In the genomic region with DNA sequence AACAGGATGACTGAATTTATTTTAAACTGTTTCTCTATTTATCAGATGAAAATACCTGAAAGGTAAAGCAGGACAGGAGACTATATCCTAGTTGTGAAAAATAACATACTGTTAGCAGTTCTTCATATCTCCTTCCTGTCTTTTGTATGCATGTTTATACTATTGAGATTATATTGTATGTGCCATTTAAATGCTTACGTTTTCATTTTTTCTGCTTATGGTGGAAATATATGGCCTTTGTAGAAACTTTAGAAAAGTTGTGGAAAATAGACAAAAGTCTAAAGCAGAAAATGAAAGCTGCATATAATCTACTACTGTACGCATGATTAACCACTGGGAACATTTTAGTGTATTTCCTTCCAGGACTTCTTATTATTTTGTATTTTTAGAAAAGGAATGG, we compare ENCODE assay signal across 8 cellular contexts. TPM values are rescaled to one million over a fixed set of nuclear protein-coding genes. Genes with fewer than 3 reads are reported as not detected.
DNase-seq lines count a peak whose midpoint lies in the region; ATAC-seq, FAIRE-seq and TF ChIP-seq lines count a peak whose summit lies in the region.
"Had no signal": no experiment of that assay in that cellular context is flagged by ENCODE, and none has a peak within 500 bp of the region (broad histone marks: within the 10 kb centered on the region; RNA-seq: fewer than 3 reads in every experiment).

No MANE protein-coding gene starts in this region.

- no peaks in the 10 kb centered on the region for H3K79me2 ChIP-seq in keratinocyte (ENCODE audit: control insufficient read depth, insufficient read depth, low read length)

- H3K27me3 Mint-ChIP-seq in activated naive CD8-positive, alpha-beta T cell: peaks cover 4% of the 10 kb centered on the region
- peaks cover 19% of the 10 kb centered on the region in 2 donors for H3K27me3 Mint-ChIP-seq in stimulated activated naive B cell treated with anti-CD40 and anti-IgM and Interleukin-4, amounts not matched to agents 10 μg/mL and 1 μg/mL and 100 μg/mL, for 72 hours

- no peaks in the 10 kb centered on the region for H3K36me3 Mint-ChIP-seq in activated naive CD8-positive, alpha-beta T cell
- H3K36me3 Mint-ChIP-seq in stimulated activated naive B cell treated with anti-CD40 and anti-IgM and Interleukin-4, amounts not matched to agents 10 μg/mL and 1 μg/mL and 100 μg/mL, for 72 hours: no peaks in the 10 kb centered on the region

- TF ChIP-seq CTCF in keratinocyte (optimal IDR thresholded peaks at IDR 0.05 in 1 of 3, IDR thresholded peaks at IDR 0.05 in 1 of 3, conservative IDR thresholded peaks at IDR 0.05 in 1 of 3; ENCODE audit: extremely low read depth in 1 of 3, insufficient read depth in 2 of 3, low read length in 3 of 3) (no peak), foreskin keratinocyte (conservative IDR thresholded peaks at IDR 0.05) (no peak)

- no peaks in the 10 kb centered on the region for H3K9me3 Mint-ChIP-seq in activated naive CD8-positive, alpha-beta T cell (ENCODE audit: low read depth)
- H3K9me3 Mint-ChIP-seq in stimulated activated naive B cell treated with anti-CD40 and anti-IgM and Interleukin-4, amounts not matched to agents 10 μg/mL and 1 μg/mL and 100 μg/mL, for 72 hours: no peaks in the 10 kb centered on the region

- peak overlapping the region; percentile 97 for H2AFZ ChIP-seq in keratinocyte (ENCODE audit: control insufficient read depth, low read length)

- H3K4me1 ChIP-seq in HUES48 (ENCODE audit: control insufficient read depth, insufficient read depth, low read length) (peaks cover 21% of the 10 kb centered on the region), keratinocyte (ENCODE audit: control insufficient read depth, extremely low read depth, insufficient read depth, low read length) (peaks cover 7% of the 10 kb centered on the region), foreskin keratinocyte (no peaks in the 10 kb centered on the region)

- peak overlapping the region; percentile 96 for H3K4me3 Mint-ChIP-seq in activated naive CD8-positive, alpha-beta T cell
- H3K4me3 Mint-ChIP-seq in stimulated activated naive B cell treated with anti-CD40 and anti-IgM and Interleukin-4, amounts not matched to agents 10 μg/mL and 1 μg/mL and 100 μg/mL, for 72 hours: peak overlapping the region; percentile 95 to 99

- H3K36me3 ChIP-seq in HUES48 (ENCODE audit: control insufficient read depth, insufficient read depth, low read length) (no peaks in the 10 kb centered on the region), keratinocyte (ENCODE audit: control insufficient read depth in 2 of 2, extremely low read depth in 1 of 2, insufficient read depth in 2 of 2, low read length in 2 of 2) (no peaks in the 10 kb centered on the region)

- ATAC-seq in stimulated activated naive B cell treated with anti-CD40 and anti-IgM and Interleukin-4, amounts not matched to agents 10 μg/mL and 1 μg/mL and 100 μg/mL, for 72 hours (replicated peaks): no peak
- no peak for ATAC-seq in foreskin keratinocyte

- H3K4me3 ChIP-seq in HUES48 (ENCODE audit: low read depth, low read length) (peak overlapping the region; percentile 77), keratinocyte (ENCODE audit: control insufficient read depth in 2 of 3, extremely low read depth in 1 of 3, insufficient read depth in 2 of 3, low read depth in 1 of 3, low read length in 3 of 3) (peak overlapping the region; percentile 66 to 95 (median 91))

- no peaks in the 10 kb centered on the region for H3K9me1 ChIP-seq in keratinocyte (ENCODE audit: control insufficient read depth, extremely low read depth, insufficient read depth, low read length)

- FAIRE-seq in keratinocyte (lab: Jason Lieb, UNC): no peak
- FAIRE-seq in frontal cortex (lab: Jason Lieb, UNC): no peak
- FAIRE-seq: RCC 7860 had no signal

- H3K4me1 Mint-ChIP-seq in activated naive CD8-positive, alpha-beta T cell (ENCODE audit: low read depth): peaks cover 26% of the 10 kb centered on the region
- peaks cover 17 to 31% of the 10 kb centered on the region in 2 donors for H3K4me1 Mint-ChIP-seq in stimulated activated naive B cell treated with anti-CD40 and anti-IgM and Interleukin-4, amounts not matched to agents 10 μg/mL and 1 μg/mL and 100 μg/mL, for 72 hours

- H3K27ac Mint-ChIP-seq in activated naive CD8-positive, alpha-beta T cell: no peak overlapping the region
- H3K27ac Mint-ChIP-seq in stimulated activated naive B cell treated with anti-CD40 and anti-IgM and Interleukin-4, amounts not matched to agents 10 μg/mL and 1 μg/mL and 100 μg/mL, for 72 hours: peak overlapping the region; percentile 99

- H3K9me3 ChIP-seq in HUES48 (ENCODE audit: control insufficient read depth, insufficient read depth, low read length) (no peaks in the 10 kb centered on the region), keratinocyte (ENCODE audit: control insufficient read depth, low read depth, low read length) (no peaks in the 10 kb centered on the region)

- DNase-seq in keratinocyte (ENCODE audit: low read depth, low spot score) (no peak), foreskin keratinocyte (no peak), NCI-H2171 (lab: John Stamatoyannopoulos, UW) (no peak), frontal cortex (ENCODE audit: low spot score in 2 of 2) (no peak)
- no peak for DNase-seq in stimulated activated naive B cell treated with anti-CD40 and anti-IgM and Interleukin-4, amounts not matched to agents 10 μg/mL and 1 μg/mL and 100 μg/mL, for 72 hours

- H3K9ac ChIP-seq in HUES48 (ENCODE audit: low read depth, low read length): no peak overlapping the region
- peak overlapping the region; percentile 86 for H3K9ac ChIP-seq in keratinocyte (ENCODE audit: control insufficient read depth, extremely low read depth, insufficient read depth, low read length)

- no peak overlapping the region for H3K27ac ChIP-seq in HUES48 (ENCODE audit: low read depth, low read length)
- H3K27ac ChIP-seq in keratinocyte (ENCODE audit: control insufficient read depth, insufficient read depth, low read length): no peak overlapping the region
- H3K27ac ChIP-seq in foreskin keratinocyte: no peak overlapping the region

- peak overlapping the region; percentile 95 for H3K4me2 ChIP-seq in keratinocyte (ENCODE audit: control insufficient read depth, extremely low read depth, insufficient read depth, low read depth, low read length)

- peaks cover 44% of the 10 kb centered on the region for H3K27me3 ChIP-seq in HUES48 (ENCODE audit: control insufficient read depth, insufficient read depth, low read length)
- H3K27me3 ChIP-seq in keratinocyte (ENCODE audit: control insufficient read depth, extremely low read depth, insufficient read depth, low read length): peaks cover 10% of the 10 kb centered on the region
- H3K27me3 ChIP-seq in foreskin keratinocyte: peaks cover 21% of the 10 kb centered on the region

- dilution Hi-C loops in keratinocyte (cut with MboI; ENCODE audit: extremely low pct_ligation_motif_present, low sequenced_read_pairs): no loop called here

- no peaks in the 10 kb centered on the region for H4K20me1 ChIP-seq in keratinocyte (ENCODE audit: control insufficient read depth, extremely low read depth, insufficient read depth, low read length)

RNA-seq across cellular contexts. Expression of gene PPM1L, which starts 2.1 kb away (rescaled TPM):
- polyA plus RNA-seq in keratinocyte: 0.52 to 0.61 TPM (median 0.58 TPM) in 3 replicates
- polyA plus RNA-seq in keratinocyte (2011; ENCODE audit: low read depth): 0.56 TPM
- polyA plus RNA-seq in keratinocyte (2011; cell fraction: cytosol; rRNA removed): 0.25 and 0.35 TPM in 2 replicates
- polyA plus RNA-seq in keratinocyte (2011; cell fraction: nucleus; rRNA removed): 1.3 TPM in 2 replicates
- polyA plus RNA-seq in keratinocyte (2012; ENCODE audit: low replicate concordance): 0.44 and 1.0 TPM in 2 replicates
- polyA minus RNA-seq in keratinocyte: 0.46 to 1.7 TPM (median 1.6 TPM) in 3 replicates
- 0.38 TPM for polyA minus RNA-seq in keratinocyte (2011; cell fraction: cytosol; rRNA and poly(A)+ RNA removed)
- polyA minus RNA-seq in keratinocyte (2011; cell fraction: nucleus; rRNA and poly(A)+ RNA removed): 3.6 and 3.9 TPM in 2 replicates
- total RNA-seq in foreskin keratinocyte: 0.44 and 0.74 TPM in 2 replicates
- polyA plus RNA-seq in foreskin keratinocyte: 0.08 and 0.11 TPM in 2 replicates
- 63.2 TPM for total RNA-seq in frontal cortex

Comparison
In these comparisons a context has a peak if more than half of its experiments do, and no peak if none do; other contexts are left out.
1. RNA of gene PPM1L, which starts 2.1 kb away (total RNA-seq): 63.2 TPM in frontal cortex (single experiment); 0.44 to 0.74 TPM in foreskin keratinocyte; every median in the first group is over 10 times any median in the second.